In the genomic region with DNA sequence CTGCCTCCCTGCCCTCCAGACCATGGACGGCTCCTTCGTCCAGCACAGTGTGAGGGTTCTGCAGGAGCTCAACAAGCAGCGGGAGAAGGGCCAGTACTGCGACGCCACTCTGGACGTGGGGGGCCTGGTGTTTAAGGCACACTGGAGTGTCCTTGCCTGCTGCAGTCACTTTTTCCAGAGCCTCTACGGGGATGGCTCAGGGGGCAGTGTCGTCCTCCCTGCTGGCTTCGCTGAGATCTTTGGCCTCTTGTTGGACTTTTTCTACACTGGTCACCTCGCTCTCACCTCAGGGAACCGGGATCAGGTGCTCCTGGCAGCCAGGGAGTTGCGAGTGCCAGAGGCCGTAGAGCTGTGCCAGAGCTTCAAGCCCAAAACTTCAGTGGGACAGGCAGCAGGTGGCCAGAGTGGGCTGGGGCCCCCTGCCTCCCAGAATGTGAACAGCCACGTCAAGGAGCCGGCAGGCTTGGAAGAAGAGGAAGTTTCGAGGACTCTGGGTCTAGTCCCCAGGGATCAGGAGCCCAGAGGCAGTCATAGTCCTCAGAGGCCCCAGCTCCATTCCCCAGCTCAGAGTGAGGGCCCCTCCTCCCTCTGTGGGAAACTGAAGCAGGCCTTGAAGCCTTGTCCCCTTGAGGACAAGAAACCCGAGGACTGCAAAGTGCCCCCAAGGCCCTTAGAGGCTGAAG, we compare ENCODE assay signal across 8 cellular contexts. TPM values are rescaled to one million over a fixed set of nuclear protein-coding genes. Genes with fewer than 3 reads are reported as not detected.
DNase-seq lines count a peak whose midpoint lies in the region; ATAC-seq and TF ChIP-seq lines count a peak whose summit lies in the region.

No MANE protein-coding gene starts in this region.

- H3K9me3 Mint-ChIP-seq in brain, result no peaks in the 10 kb centered on the region

- H3K4me2 ChIP-seq in BLaER1, result peak overlapping the region; percentile 97

- H3K36me3 Mint-ChIP-seq in brain, result peaks cover 5% of the 10 kb centered on the region

- 27 to 31% methylated on average over 3 to 17 of the region's 17 CpGs for WGBS in upper lobe of left lung, 2 donors

- ATAC-seq in left lung (peak; percentile 2), upper lobe of left lung (ENCODE audit: low FRiP score in 2 of 2) (peak in 1 of 2 donors; percentile 1), GM18867 (IDR thresholded peaks at IDR 0.05; ENCODE audit: unreplicated experiment) (no peak), HG03571 (IDR thresholded peaks at IDR 0.05; ENCODE audit: unreplicated experiment) (no peak)

- peaks cover 61% of the 10 kb centered on the region for H3K4me1 ChIP-seq in BLaER1
- peaks cover 11 to 47% of the 10 kb centered on the region in 2 donors for H3K4me1 ChIP-seq in left lung
- peaks cover 30 to 47% (median 31%) of the 10 kb centered on the region in 4 donors for H3K4me1 ChIP-seq in upper lobe of left lung

- H3K27me3 Mint-ChIP-seq in brain, result peaks cover 10% of the 10 kb centered on the region

- no peaks in the 10 kb centered on the region for H3K9me3 ChIP-seq in BLaER1
- H3K9me3 ChIP-seq in left lung, result no peaks in the 10 kb centered on the region
- no peaks in the 10 kb centered on the region for H3K9me3 ChIP-seq in upper lobe of left lung

- H3K27ac ChIP-seq in BLaER1 (peak overlapping the region; percentile 89), left lung (peak overlapping the region; percentile 88 to 96), upper lobe of left lung (peak overlapping the region; percentile 91 to 98 (median 94))

- H3K9ac ChIP-seq in BLaER1, result peak overlapping the region; percentile 89

- H3K27me3 ChIP-seq in BLaER1 (no peaks in the 10 kb centered on the region), left lung (no peaks in the 10 kb centered on the region), upper lobe of left lung (no peaks in the 10 kb centered on the region)

- intact Hi-C loops in left lung (cut with DNase I), result no loop called here

- peaks cover 46% of the 10 kb centered on the region for H3K4me1 Mint-ChIP-seq in brain

- in situ Hi-C loops in KBM-7 (cut with MboI; ENCODE audit: low pct_unique_long_range_greater_than_20kb, low sequenced_read_pairs), result no loop called here

- TF ChIP-seq CTCF in brain (conservative IDR thresholded peaks at IDR 0.05), result no peak
- TF ChIP-seq CTCF in left lung (IDR thresholded peaks at IDR 0.05), result no peak
- no peak for TF ChIP-seq CTCF in upper lobe of left lung (IDR thresholded peaks at IDR 0.05)

- TF ChIP-seq POLR2A in upper lobe of left lung (IDR thresholded peaks at IDR 0.05), result no peak

- TF ChIP-seq EP300 in upper lobe of left lung (IDR thresholded peaks at IDR 0.05), result no peak

- peak overlapping the region; percentile 93 to 97 (median 95) for H3K4me3 Mint-ChIP-seq in brain

- H3K4me3 ChIP-seq in BLaER1, result peak overlapping the region; percentile 92
- H3K4me3 ChIP-seq in left lung, result peak overlapping the region; percentile 88 to 92
- peak overlapping the region; percentile 80 to 97 (median 88) for H3K4me3 ChIP-seq in upper lobe of left lung

- DNase-seq in KBM-7 (peak; percentile 73), left lung (no peak), upper lobe of left lung (peak in 1 of 2 donors; percentile 48), mesenteric fat pad (ENCODE audit: low spot score) (no peak)

- peak overlapping the region; percentile 87 to 99 (median 96) for H3K27ac Mint-ChIP-seq in brain

- H3K36me3 ChIP-seq in BLaER1 (peaks cover 5% of the 10 kb centered on the region; the same call in 1 of the 2 replicates), left lung (peaks cover 0 to 5% of the 10 kb centered on the region in 2 donors), upper lobe of left lung (peaks cover 0 to 6% (median 0%) of the 10 kb centered on the region in 4 donors)

- peaks cover 44% of the 10 kb centered on the region for H4K20me1 ChIP-seq in BLaER1

RNA-seq across cellular contexts. Expression of gene ZBTB48, which starts 0.9 kb away (rescaled TPM):
- 24.0 TPM for polyA plus RNA-seq in brain (ENCODE audit: insufficient read depth, low read depth, low replicate concordance)
- total RNA-seq in left lung (10 to 100 TPM; 24.7 to 34.5 TPM), upper lobe of left lung (10 to 100 TPM; 16.2 to 56.6 (median 36.9) TPM), mesenteric fat pad (18.9 TPM)

RNA-seq across cellular contexts. Expression of gene KLHL21, which starts 21.9 kb away (rescaled TPM):
- 22.0 TPM for polyA plus RNA-seq in brain (ENCODE audit: insufficient read depth, low read depth, low replicate concordance)
- total RNA-seq in left lung (10 to 100 TPM; 20.6 to 29.2 TPM), upper lobe of left lung (10 to 100 TPM; 26.4 to 66.0 (median 39.7) TPM), mesenteric fat pad (23.4 TPM)

RNA-seq across cellular contexts. Expression of gene TAS1R1, which starts 25.6 kb away (rescaled TPM):
- polyA plus RNA-seq in brain (ENCODE audit: insufficient read depth, low read depth, low replicate concordance), result not detected
- total RNA-seq in left lung (not detected), upper lobe of left lung (under 1 TPM in 2 of 6 donors, not detected in 4; 0.11 to 0.15 TPM), mesenteric fat pad (not detected)

RNA-seq across cellular contexts. Expression of gene NOL9, which starts 26.4 kb away (rescaled TPM):
- 5.0 TPM for polyA plus RNA-seq in brain (ENCODE audit: insufficient read depth, low read depth, low replicate concordance)
- total RNA-seq in left lung, result 10 to 100 TPM; 24.4 to 30.8 TPM
- total RNA-seq in upper lobe of left lung, result 10 to 100 TPM; 19.6 to 41.9 (median 24.7) TPM
- 23.2 TPM for total RNA-seq in mesenteric fat pad

RNA-seq across cellular contexts. Expression of gene PHF13, which starts 32.8 kb away (rescaled TPM):
- 31.7 TPM for polyA plus RNA-seq in brain (ENCODE audit: insufficient read depth, low read depth, low replicate concordance)
- total RNA-seq in left lung (10 to 100 TPM; 11.1 to 12.2 TPM), upper lobe of left lung (10 to 100 TPM in 3 of 6 donors, 1 to 10 TPM in 3; 8.4 to 23.0 (median 9.8) TPM), mesenteric fat pad (13.3 TPM)
